In the genomic region with DNA sequence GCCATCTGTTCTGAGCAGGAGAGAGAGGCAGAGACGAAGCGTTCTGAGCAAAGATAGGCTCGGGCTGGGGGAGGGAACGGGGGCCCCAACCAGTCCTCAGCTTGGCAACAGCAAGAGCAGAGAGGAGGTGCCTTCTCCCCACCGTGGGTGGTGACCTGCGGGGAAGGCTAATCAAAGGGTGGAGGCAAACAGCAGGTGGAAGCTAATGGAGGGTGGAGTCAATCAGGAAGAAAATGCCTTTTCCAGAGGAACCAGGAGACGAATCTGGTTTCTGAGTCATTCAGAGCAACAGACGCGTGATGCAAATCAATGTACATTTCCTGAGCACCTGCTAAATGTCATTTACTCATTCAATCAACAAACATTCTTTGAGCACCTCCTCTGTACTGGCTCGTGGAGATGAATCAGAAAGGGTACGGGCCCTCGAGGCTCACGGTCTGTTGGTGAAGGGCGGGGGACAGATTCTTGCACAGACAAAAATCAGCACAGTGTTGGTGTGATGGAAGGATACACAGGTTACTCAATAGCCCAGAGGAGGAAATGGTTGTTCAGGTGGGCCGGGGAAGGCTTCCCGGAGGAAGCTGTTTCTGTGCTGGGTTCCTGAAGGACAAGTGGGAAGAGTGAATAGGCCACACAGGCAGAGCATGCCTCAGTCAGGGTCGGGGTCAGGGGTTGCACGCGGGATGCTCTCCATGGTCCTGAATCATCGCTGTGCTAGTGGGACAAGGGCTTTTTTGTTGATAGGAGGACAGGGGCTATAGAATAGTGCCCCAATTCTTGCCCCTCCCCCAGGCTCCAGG, we compare ENCODE assay signal across 1 cellular context.
TF ChIP-seq lines count a peak whose summit lies in the region.

No MANE protein-coding gene starts in this region.

TF ChIP-seq in HepG2, 621 proteins besides CTCF, POLR2A, EP300 and RAD21 (continued from another document and continues in another):
- TF ChIP-seq FOXP4 (CRISPR knock-in tag; IDR thresholded peaks at IDR 0.05) = peak; percentile 37
- TF ChIP-seq NR2F2 (IDR thresholded peaks at IDR 0.05; ENCODE audit: borderline replicate concordance, low read depth) = peak; percentile 90
- 0 out of 2 replicates have a peak, but pooled peaks have one; percentile 39 for TF ChIP-seq KDM4B (CRISPR knock-in tag; IDR thresholded peaks at IDR 0.05)
- 0 out of 2 replicates have a peak, but pooled peaks have one; percentile 79 for TF ChIP-seq GZF1 (CRISPR knock-in tag; IDR thresholded peaks at IDR 0.05)
- no peak for TF ChIP-seq TFAP4 (IDR thresholded peaks at IDR 0.05; ENCODE audit: borderline replicate concordance, low read depth)
- peak; percentile 95 for TF ChIP-seq TGIF2 (CRISPR knock-in tag; IDR thresholded peaks at IDR 0.05)
- no peak for TF ChIP-seq RBM39 (IDR thresholded peaks at IDR 0.05; ENCODE audit: low read depth, low read length, poor library complexity, severe bottlenecking)
- peak; percentile 94 for TF ChIP-seq ZNF431 (CRISPR knock-in tag; IDR thresholded peaks at IDR 0.05; ENCODE audit: borderline replicate concordance, low read depth)
- no peak for TF ChIP-seq IKZF1 (IDR thresholded peaks at IDR 0.05)
- TF ChIP-seq SIN3B (IDR thresholded peaks at IDR 0.05; ENCODE audit: low read length) = no peak
- TF ChIP-seq, protein P1, sequence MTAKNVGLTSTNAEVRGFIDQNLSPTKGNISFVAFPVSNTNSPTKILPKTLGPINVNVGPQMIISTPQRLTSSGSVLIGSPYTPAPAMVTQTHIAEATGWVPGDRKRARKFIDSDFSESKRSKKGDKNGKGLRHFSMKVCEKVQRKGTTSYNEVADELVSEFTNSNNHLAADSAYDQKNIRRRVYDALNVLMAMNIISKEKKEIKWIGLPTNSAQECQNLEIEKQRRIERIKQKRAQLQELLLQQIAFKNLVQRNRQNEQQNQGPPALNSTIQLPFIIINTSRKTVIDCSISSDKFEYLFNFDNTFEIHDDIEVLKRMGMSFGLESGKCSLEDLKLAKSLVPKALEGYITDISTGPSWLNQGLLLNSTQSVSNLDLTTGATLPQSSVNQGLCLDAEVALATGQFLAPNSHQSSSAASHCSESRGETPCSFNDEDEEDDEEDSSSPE (CRISPR knock-in tag; IDR thresholded peaks at IDR 0.05) = 0 out of 2 replicates have a peak, but pooled peaks have one; percentile 47
- TF ChIP-seq NFIB (CRISPR knock-in tag; IDR thresholded peaks at IDR 0.05; ENCODE audit: borderline replicate concordance) = no peak
- TF ChIP-seq ZZZ3 (CRISPR knock-in tag; IDR thresholded peaks at IDR 0.05; ENCODE audit: borderline replicate concordance) = no peak
- TF ChIP-seq PLRG1 (conservative IDR thresholded peaks at IDR 0.05) = no peak
- TF ChIP-seq ZNF34 (CRISPR knock-in tag; IDR thresholded peaks at IDR 0.05; ENCODE audit: borderline replicate concordance) = no peak
- no peak for TF ChIP-seq ZBTB34 (CRISPR knock-in tag; IDR thresholded peaks at IDR 0.05)
- TF ChIP-seq KDM2A (CRISPR knock-in tag; IDR thresholded peaks at IDR 0.05; ENCODE audit: borderline replicate concordance, low read depth) = peak; percentile 85
- TF ChIP-seq, protein P2, sequence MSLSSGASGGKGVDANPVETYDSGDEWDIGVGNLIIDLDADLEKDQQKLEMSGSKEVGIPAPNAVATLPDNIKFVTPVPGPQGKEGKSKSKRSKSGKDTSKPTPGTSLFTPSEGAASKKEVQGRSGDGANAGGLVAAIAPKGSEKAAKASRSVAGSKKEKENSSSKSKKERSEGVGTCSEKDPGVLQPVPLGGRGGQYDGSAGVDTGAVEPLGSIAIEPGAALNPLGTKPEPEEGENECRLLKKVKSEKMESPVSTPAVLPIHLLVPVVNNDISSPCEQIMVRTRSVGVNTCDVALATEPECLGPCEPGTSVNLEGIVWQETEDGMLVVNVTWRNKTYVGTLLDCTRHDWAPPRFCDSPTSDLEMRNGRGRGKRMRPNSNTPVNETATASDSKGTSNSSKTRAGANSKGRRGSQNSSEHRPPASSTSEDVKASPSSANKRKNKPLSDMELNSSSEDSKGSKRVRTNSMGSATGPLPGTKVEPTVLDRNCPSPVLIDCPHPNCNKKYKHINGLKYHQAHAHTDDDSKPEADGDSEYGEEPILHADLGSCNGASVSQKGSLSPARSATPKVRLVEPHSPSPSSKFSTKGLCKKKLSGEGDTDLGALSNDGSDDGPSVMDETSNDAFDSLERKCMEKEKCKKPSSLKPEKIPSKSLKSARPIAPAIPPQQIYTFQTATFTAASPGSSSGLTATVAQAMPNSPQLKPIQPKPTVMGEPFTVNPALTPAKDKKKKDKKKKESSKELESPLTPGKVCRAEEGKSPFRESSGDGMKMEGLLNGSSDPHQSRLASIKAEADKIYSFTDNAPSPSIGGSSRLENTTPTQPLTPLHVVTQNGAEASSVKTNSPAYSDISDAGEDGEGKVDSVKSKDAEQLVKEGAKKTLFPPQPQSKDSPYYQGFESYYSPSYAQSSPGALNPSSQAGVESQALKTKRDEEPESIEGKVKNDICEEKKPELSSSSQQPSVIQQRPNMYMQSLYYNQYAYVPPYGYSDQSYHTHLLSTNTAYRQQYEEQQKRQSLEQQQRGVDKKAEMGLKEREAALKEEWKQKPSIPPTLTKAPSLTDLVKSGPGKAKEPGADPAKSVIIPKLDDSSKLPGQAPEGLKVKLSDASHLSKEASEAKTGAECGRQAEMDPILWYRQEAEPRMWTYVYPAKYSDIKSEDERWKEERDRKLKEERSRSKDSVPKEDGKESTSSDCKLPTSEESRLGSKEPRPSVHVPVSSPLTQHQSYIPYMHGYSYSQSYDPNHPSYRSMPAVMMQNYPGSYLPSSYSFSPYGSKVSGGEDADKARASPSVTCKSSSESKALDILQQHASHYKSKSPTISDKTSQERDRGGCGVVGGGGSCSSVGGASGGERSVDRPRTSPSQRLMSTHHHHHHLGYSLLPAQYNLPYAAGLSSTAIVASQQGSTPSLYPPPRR (CRISPR knock-in tag; IDR thresholded peaks at IDR 0.05; ENCODE audit: borderline replicate concordance) = no peak
- TF ChIP-seq HMGXB4 (CRISPR knock-in tag; IDR thresholded peaks at IDR 0.05; ENCODE audit: borderline replicate concordance in 1 of 2, low read depth in 1 of 2) = no peak
- no peak for TF ChIP-seq ZNF775 (CRISPR knock-in tag; IDR thresholded peaks at IDR 0.05; ENCODE audit: borderline replicate concordance)
- peak; percentile 95 for TF ChIP-seq ZNF296 (CRISPR knock-in tag; conservative IDR thresholded peaks at IDR 0.05)
- TF ChIP-seq ZC3H4 (CRISPR knock-in tag; IDR thresholded peaks at IDR 0.05; ENCODE audit: borderline replicate concordance) = no peak
- peak; percentile 94 for TF ChIP-seq SP140L (CRISPR knock-in tag; IDR thresholded peaks at IDR 0.05; ENCODE audit: borderline replicate concordance)
- TF ChIP-seq ZNF501 (CRISPR knock-in tag; IDR thresholded peaks at IDR 0.05) = no peak
- 0 out of 2 replicates have a peak, but pooled peaks have one; percentile 34 for TF ChIP-seq ZNF275 (CRISPR knock-in tag; IDR thresholded peaks at IDR 0.05; ENCODE audit: borderline replicate concordance)
- TF ChIP-seq, protein P3, sequence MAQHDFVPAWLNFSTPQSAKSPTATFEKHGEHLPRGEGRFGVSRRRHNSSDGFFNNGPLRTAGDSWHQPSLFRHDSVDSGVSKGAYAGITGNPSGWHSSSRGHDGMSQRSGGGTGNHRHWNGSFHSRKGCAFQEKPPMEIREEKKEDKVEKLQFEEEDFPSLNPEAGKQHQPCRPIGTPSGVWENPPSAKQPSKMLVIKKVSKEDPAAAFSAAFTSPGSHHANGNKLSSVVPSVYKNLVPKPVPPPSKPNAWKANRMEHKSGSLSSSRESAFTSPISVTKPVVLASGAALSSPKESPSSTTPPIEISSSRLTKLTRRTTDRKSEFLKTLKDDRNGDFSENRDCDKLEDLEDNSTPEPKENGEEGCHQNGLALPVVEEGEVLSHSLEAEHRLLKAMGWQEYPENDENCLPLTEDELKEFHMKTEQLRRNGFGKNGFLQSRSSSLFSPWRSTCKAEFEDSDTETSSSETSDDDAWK (CRISPR knock-in tag; IDR thresholded peaks at IDR 0.05) = no peak
- TF ChIP-seq SATB2 (CRISPR knock-in tag; IDR thresholded peaks at IDR 0.05) = peak; percentile 62; the same call in 1 of the 2 replicates
- peak; percentile 96; the same call in 1 of the 2 replicates for TF ChIP-seq ZFP37 (CRISPR knock-in tag; IDR thresholded peaks at IDR 0.05; ENCODE audit: borderline replicate concordance)
- peak; percentile 82 for TF ChIP-seq ZNF574 (CRISPR knock-in tag; IDR thresholded peaks at IDR 0.05)
- no peak for TF ChIP-seq RARG (CRISPR knock-in tag; IDR thresholded peaks at IDR 0.05; ENCODE audit: low read depth)
- TF ChIP-seq, protein P4, sequence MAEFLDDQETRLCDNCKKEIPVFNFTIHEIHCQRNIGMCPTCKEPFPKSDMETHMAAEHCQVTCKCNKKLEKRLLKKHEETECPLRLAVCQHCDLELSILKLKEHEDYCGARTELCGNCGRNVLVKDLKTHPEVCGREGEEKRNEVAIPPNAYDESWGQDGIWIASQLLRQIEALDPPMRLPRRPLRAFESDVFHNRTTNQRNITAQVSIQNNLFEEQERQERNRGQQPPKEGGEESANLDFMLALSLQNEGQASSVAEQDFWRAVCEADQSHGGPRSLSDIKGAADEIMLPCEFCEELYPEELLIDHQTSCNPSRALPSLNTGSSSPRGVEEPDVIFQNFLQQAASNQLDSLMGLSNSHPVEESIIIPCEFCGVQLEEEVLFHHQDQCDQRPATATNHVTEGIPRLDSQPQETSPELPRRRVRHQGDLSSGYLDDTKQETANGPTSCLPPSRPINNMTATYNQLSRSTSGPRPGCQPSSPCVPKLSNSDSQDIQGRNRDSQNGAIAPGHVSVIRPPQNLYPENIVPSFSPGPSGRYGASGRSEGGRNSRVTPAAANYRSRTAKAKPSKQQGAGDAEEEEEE (CRISPR knock-in tag; IDR thresholded peaks at IDR 0.05; ENCODE audit: borderline replicate concordance) = no peak
- no peak for TF ChIP-seq NCOA5 (CRISPR knock-in tag; IDR thresholded peaks at IDR 0.05)
- TF ChIP-seq ERF (CRISPR knock-in tag; IDR thresholded peaks at IDR 0.05) = peak; percentile 98
- no peak for TF ChIP-seq ZNF367 (CRISPR knock-in tag; IDR thresholded peaks at IDR 0.05; ENCODE audit: borderline replicate concordance)
